8 cellular contexts compared by ENCODE assay signal in the genomic region with DNA sequence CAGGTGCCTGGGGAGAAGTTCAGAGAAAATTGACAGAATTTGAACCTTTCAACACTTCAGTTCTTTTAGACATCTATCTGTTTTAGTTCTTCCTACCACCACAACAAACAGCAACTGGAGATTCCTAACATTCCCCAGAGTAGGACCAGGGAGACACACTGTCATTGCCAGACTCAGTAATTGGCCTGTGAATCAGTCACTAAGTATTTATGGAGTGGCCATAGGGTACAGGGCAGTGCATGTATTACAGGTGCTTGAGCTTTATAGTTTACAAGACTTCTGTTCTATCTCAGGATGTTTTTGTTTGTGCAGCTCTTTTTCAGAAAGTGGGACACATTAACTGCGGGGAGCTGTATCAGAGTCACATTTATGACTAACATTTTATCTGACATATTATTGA. TPM values are rescaled to one million over a fixed set of nuclear protein-coding genes. Genes with fewer than 3 reads are reported as not detected.
A peak's percentile ranks its signal among the peaks of the same experiment; 100 is the strongest.
DNase-seq lines count a peak whose midpoint lies in the region; ATAC-seq and TF ChIP-seq lines count a peak whose summit lies in the region.

No MANE protein-coding gene starts in this region.

- H3K9ac ChIP-seq in DND-41 (ENCODE audit: low read depth, low read length) (peak overlapping the region; percentile 96), neural cell (ENCODE audit: low read length) (no peak overlapping the region)

- H3K4me1 ChIP-seq in DND-41 (ENCODE audit: insufficient read depth, low read length) = peaks cover 37% of the 10 kb centered on the region

- H3K9me3 ChIP-seq in DND-41 (ENCODE audit: insufficient read depth, low read length, severe bottlenecking) (no peaks in the 10 kb centered on the region), neural cell (ENCODE audit: low read length) (no peaks in the 10 kb centered on the region)

- no peak for TF ChIP-seq EP300 in neural cell (conservative IDR thresholded peaks at IDR 0.05; ENCODE audit: poor library complexity, severe bottlenecking)

- H2AFZ ChIP-seq in DND-41 (ENCODE audit: low read depth, low read length) (no peak overlapping the region), neural cell (ENCODE audit: low read depth, low read length) (no peak overlapping the region)

- H3K27me3 ChIP-seq in DND-41 (ENCODE audit: insufficient read depth, low read length, poor library complexity) = no peaks in the 10 kb centered on the region
- no peaks in the 10 kb centered on the region for H3K27me3 ChIP-seq in neural cell (ENCODE audit: insufficient read depth, low read depth, low read length)

- peak overlapping the region; percentile 94 for H3K4me2 ChIP-seq in DND-41 (ENCODE audit: insufficient read depth, low read length)
- peak overlapping the region; percentile 17 for H3K4me2 ChIP-seq in neural cell (ENCODE audit: low read length)

- H4K20me1 ChIP-seq in DND-41 (ENCODE audit: insufficient read depth, low read length) (0 out of 2 replicates have a peak, but pooled peaks cover 3% of the 10 kb centered on the region), neural cell (ENCODE audit: insufficient read depth) (no peaks in the 10 kb centered on the region)

- no peak for TF ChIP-seq RAD21 in neural cell (conservative IDR thresholded peaks at IDR 0.05)

- intact Hi-C loops in head of caudate nucleus (cut with DNase I) = loop anchor here (5.0 kb wide), 2 partner anchors 87 to 102 kb away; a partner anchor contains a TSS

- H3K36me3 ChIP-seq in DND-41 (ENCODE audit: insufficient read depth, low read length) (peaks cover 12% of the 10 kb centered on the region), neural cell (ENCODE audit: insufficient read depth, low read length) (no peaks in the 10 kb centered on the region)

- TF ChIP-seq CTCF in DND-41 (IDR thresholded peaks at IDR 0.05; ENCODE audit: borderline replicate concordance, extremely low read depth, low read length, poor library complexity, severe bottlenecking) (no peak), NB4 (IDR thresholded peaks at IDR 0.05; ENCODE audit: low read depth, low read length) (no peak), neural cell (IDR thresholded peaks at IDR 0.05; ENCODE audit: poor library complexity, severe bottlenecking) (no peak)

- TF ChIP-seq POLR2A in NB4 (IDR thresholded peaks at IDR 0.05; ENCODE audit: extremely low read depth, insufficient read length) = no peak

- ATAC-seq in DND-41 (ENCODE audit: insufficient read depth, low read depth) (no peak), GM19395 (IDR thresholded peaks at IDR 0.05; ENCODE audit: unreplicated experiment) (no peak)

- H3K79me2 ChIP-seq in DND-41 (ENCODE audit: insufficient read depth, low read length) (peaks cover 55% of the 10 kb centered on the region), neural cell (replicated peaks; ENCODE audit: insufficient read depth, low read length) (peaks cover 44% of the 10 kb centered on the region)

- no peak overlapping the region; the same call in 1 of the 2 replicates for H3K27ac ChIP-seq in DND-41 (ENCODE audit: low read length)
- no peak overlapping the region for H3K27ac ChIP-seq in neural cell (ENCODE audit: low read length)

- H3K9me2 ChIP-seq in neural cell (ENCODE audit: insufficient read depth, low read length) = no peaks in the 10 kb centered on the region

- H3K4me3 ChIP-seq in DND-41 (ENCODE audit: low read depth in 1 of 2, low read length in 2 of 2) (peak overlapping the region in 1 of 2 experiments; percentile 94; a peak in 2 of 4 replicates), NB4 (ENCODE audit: low read depth, low read length) (peak overlapping the region; percentile 64), neural cell (ENCODE audit: low read length) (peak overlapping the region; percentile 90)

- no peaks in the 10 kb centered on the region for H3F3A ChIP-seq in neural cell (ENCODE audit: insufficient read depth, low read length, poor library complexity, severe bottlenecking)

- no peak for DNase-seq in DND-41
- DNase-seq in NB4 (ENCODE audit: low read depth) = no peak
- peak; percentile 57 for DNase-seq in dermis blood vessel endothelial cell
- DNase-seq in superior temporal gyrus (ENCODE audit: extremely low spot score) = no peak
- DNase-seq in head of caudate nucleus = no peak
- DNase-seq in GOT3 (lab: John Stamatoyannopoulos, UW) = no peak

TF ChIP-seq in neural cell, 6 proteins besides CTCF, POLR2A, EP300 and RAD21:
- no peak for TF ChIP-seq EZH2 (IDR thresholded peaks at IDR 0.05; ENCODE audit: borderline replicate concordance, insufficient read depth, low read length, poor library complexity, severe bottlenecking)
- TF ChIP-seq, protein P1, sequence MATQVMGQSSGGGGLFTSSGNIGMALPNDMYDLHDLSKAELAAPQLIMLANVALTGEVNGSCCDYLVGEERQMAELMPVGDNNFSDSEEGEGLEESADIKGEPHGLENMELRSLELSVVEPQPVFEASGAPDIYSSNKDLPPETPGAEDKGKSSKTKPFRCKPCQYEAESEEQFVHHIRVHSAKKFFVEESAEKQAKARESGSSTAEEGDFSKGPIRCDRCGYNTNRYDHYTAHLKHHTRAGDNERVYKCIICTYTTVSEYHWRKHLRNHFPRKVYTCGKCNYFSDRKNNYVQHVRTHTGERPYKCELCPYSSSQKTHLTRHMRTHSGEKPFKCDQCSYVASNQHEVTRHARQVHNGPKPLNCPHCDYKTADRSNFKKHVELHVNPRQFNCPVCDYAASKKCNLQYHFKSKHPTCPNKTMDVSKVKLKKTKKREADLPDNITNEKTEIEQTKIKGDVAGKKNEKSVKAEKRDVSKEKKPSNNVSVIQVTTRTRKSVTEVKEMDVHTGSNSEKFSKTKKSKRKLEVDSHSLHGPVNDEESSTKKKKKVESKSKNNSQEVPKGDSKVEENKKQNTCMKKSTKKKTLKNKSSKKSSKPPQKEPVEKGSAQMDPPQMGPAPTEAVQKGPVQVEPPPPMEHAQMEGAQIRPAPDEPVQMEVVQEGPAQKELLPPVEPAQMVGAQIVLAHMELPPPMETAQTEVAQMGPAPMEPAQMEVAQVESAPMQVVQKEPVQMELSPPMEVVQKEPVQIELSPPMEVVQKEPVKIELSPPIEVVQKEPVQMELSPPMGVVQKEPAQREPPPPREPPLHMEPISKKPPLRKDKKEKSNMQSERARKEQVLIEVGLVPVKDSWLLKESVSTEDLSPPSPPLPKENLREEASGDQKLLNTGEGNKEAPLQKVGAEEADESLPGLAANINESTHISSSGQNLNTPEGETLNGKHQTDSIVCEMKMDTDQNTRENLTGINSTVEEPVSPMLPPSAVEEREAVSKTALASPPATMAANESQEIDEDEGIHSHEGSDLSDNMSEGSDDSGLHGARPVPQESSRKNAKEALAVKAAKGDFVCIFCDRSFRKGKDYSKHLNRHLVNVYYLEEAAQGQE (IDR thresholded peaks at IDR 0.05; ENCODE audit: borderline replicate concordance) = no peak
- no peak for TF ChIP-seq MXI1 (conservative IDR thresholded peaks at IDR 0.05; ENCODE audit: poor library complexity, severe bottlenecking)
- TF ChIP-seq TAF1 (IDR thresholded peaks at IDR 0.05; ENCODE audit: low read depth) = no peak
- TF ChIP-seq SMC3 (conservative IDR thresholded peaks at IDR 0.05; ENCODE audit: poor library complexity) = no peak
- TF ChIP-seq POLR2AphosphoS5 (IDR thresholded peaks at IDR 0.05) = no peak

RNA-seq across cellular contexts. Expression of a gene that starts 1.7 kb away (rescaled TPM):
- total RNA-seq in dermis blood vessel endothelial cell = 13.1 and 20.6 TPM in 2 replicates
- 2.7 and 2.9 TPM in 2 replicates for polyA plus RNA-seq in neural cell
- 9.7 and 10.5 TPM in 2 replicates for polyA minus RNA-seq in neural cell
